35 cellular contexts compared by ENCODE assay signal in the genomic region with DNA sequence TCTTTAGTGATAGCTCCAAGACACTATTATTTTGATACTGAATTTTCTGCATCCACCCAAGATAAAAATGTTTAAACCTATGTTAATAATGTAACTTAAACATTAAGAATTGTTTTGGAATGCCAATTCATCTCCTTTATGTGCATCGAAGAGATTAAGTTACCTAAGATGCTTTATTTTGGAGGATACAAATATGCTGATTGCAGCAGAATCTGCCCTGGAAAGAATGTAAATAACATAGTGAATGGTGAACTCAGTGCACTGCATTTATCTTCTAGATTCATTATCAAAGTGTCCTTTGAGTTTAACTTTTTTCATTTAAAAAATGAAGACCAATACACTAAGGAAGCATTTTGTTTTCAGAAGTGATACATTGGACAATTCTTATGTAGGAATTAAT.
"Had no signal": no experiment of that assay in that cellular context is flagged by ENCODE, and none has a peak within 500 bp of the region (broad histone marks: within the 10 kb centered on the region; RNA-seq: fewer than 3 reads in every experiment).

No MANE protein-coding gene starts in this region.

- H3K4me3 ChIP-seq: MG63 had no signal

- H3K9me3 ChIP-seq: MG63 had no signal

- H3K27me3 ChIP-seq: MG63 had no signal

- H3K36me3 ChIP-seq: MG63 had no signal

- DNase-seq: Karpas-422, Kasumi-1, MG63, MM.1S, MV-4-11, NCI-H1048, NCI-H1092, NCI-H1092 treated with DMSO at 0.1 percent for 48 hours, NCI-H1105, NCI-H1105 treated with DMSO at 0.1 percent for 48 hours, NCI-H1417, NCI-H1417 treated with DMSO at 0.1 percent for 48 hours, NCI-H1436, NCI-H1436 treated with DMSO at 0.1 percent for 48 hours, NCI-H146, NCI-H1694, NCI-H1694 treated with DMSO at 0.1 percent for 48 hours, NCI-H187, NCI-H187 treated with DMSO at 0.1 percent for 48 hours, NCI-H1930, NCI-H2029, NCI-H2029 treated with DMSO at 0.1 percent for 48 hours, NCI-H2081, NCI-H2081 treated with DMSO at 0.1 percent for 48 hours, NCI-H2107, NCI-H2171, NCI-H2171 treated with DMSO at 0.1 percent for 48 hours, NCI-H2227 treated with DMSO at 0.1 percent for 48 hours, NCI-H226, NCI-H345, NCI-H446, NCI-H446 treated with DMSO at 0.1 percent for 48 hours, NCI-H510A, NCI-H510A treated with DMSO at 0.1 percent for 48 hours, NCI-H524 had no signal
